Comparison of ENCODE assay signal across 21 cellular contexts in genomic region chr12:58727526-58727925, GRCh38.
DNase-seq lines count a peak whose midpoint lies in the region; ATAC-seq and TF ChIP-seq lines count a peak whose summit lies in the region.
"Had no signal": no experiment of that assay in that cellular context is flagged by ENCODE, and none has a peak within 500 bp of the region (broad histone marks: within the 10 kb centered on the region; RNA-seq: fewer than 3 reads in every experiment).

No MANE protein-coding gene starts in this region.

- no peaks in the 10 kb centered on the region for H3K9me3 Mint-ChIP-seq in WTC11
- H3K9me3 Mint-ChIP-seq: activated CD4-positive, alpha-beta memory T cell treated with anti-CD3 and anti-CD28 coated beads for 36 hours had no signal

- H3K27ac Mint-ChIP-seq in WTC11, result no peak overlapping the region
- H3K27ac Mint-ChIP-seq: activated CD4-positive, alpha-beta memory T cell treated with anti-CD3 and anti-CD28 coated beads for 36 hours; activated naive CD4-positive, alpha-beta T cell treated with anti-CD3 and anti-CD28 coated beads, Interleukin-2, amount 50 U/mL, for 72 hours; activated T-cell treated with anti-CD3 and anti-CD28 coated beads, Interleukin-2, amount 50 U/mL, for 24 hours; memory B cell; natural killer cell; T-helper 17 cell had no signal

- no peaks in the 10 kb centered on the region for H3K36me3 Mint-ChIP-seq in WTC11
- H3K36me3 Mint-ChIP-seq: activated CD4-positive, alpha-beta memory T cell treated with anti-CD3 and anti-CD28 coated beads for 36 hours; activated naive CD4-positive, alpha-beta T cell treated with anti-CD3 and anti-CD28 coated beads, Interleukin-2, amount 50 U/mL, for 72 hours; memory B cell; natural killer cell had no signal

- POLR2A ChIA-PET in WTC11 (lab: Charles Lee), result no interaction called here

- no peaks in the 10 kb centered on the region for H3K27me3 Mint-ChIP-seq in WTC11 (ENCODE audit: low read depth)
- H3K27me3 Mint-ChIP-seq: activated CD4-positive, alpha-beta memory T cell treated with anti-CD3 and anti-CD28 coated beads for 36 hours; activated T-cell treated with anti-CD3 and anti-CD28 coated beads, Interleukin-2, amount 50 U/mL, for 24 hours; memory B cell; T-helper 17 cell had no signal

- no peak overlapping the region for H3K4me3 ChIP-seq in fibroblast of the aortic adventitia (ENCODE audit: low read depth, low read length)
- H3K4me3 ChIP-seq: cardiac muscle cell, esophagus squamous epithelium had no signal

- peak; percentile 8 for DNase-seq in NOMO-1 treated with DMSO at 0.1 percent for 48 hours (lab: John Stamatoyannopoulos, UW; ENCODE audit: unreplicated experiment)
- no peak for DNase-seq in NOMO-1 treated with dmso at 0.1 percent for 144 hours (lab: John Stamatoyannopoulos, UW; ENCODE audit: unreplicated experiment)
- no peak for DNase-seq in WTC11 (ENCODE audit: low spot score)
- DNase-seq in fibroblast of the aortic adventitia (ENCODE audit: low read depth), result peak; percentile 21
- DNase-seq in effector CD8-positive, alpha-beta T cell (lab: John Stamatoyannopoulos, UW), result no peak
- DNase-seq in iPS-NIHi7 (ENCODE audit: extremely low spot score), result no peak
- DNase-seq: activated CD4-positive, alpha-beta memory T cell treated with anti-CD3 and anti-CD28 coated beads for 36 hours; activated T-cell treated with anti-CD3 and anti-CD28 coated beads, Interleukin-2, amount 50 U/mL, for 24 hours; C1 segment of cervical spinal cord; esophagus squamous epithelium; GF-D8; islet precursor cell; natural killer cell; NCI-H1930; stimulated activated CD4-positive, alpha-beta T cell treated with anti-CD3 and anti-CD28 coated beads, Interleukin-4, amount 100 ng/mL, for 4 hours; T-helper 17 cell had no signal

- TF ChIP-seq CTCF in WTC11 (IDR thresholded peaks at IDR 0.05) (no peak), fibroblast of the aortic adventitia (IDR thresholded peaks at IDR 0.05; ENCODE audit: insufficient read depth, low read length) (no peak)

- CTCF ChIA-PET in WTC11 (lab: Charles Lee), result no interaction called here

- H3K4me1 Mint-ChIP-seq in WTC11, result 0 out of 2 replicates have a peak, but pooled peaks cover 4% of the 10 kb centered on the region
- H3K4me1 Mint-ChIP-seq: memory B cell, natural killer cell, T-helper 17 cell had no signal

- H3K4me3 Mint-ChIP-seq in WTC11, result no peak overlapping the region
- H3K4me3 Mint-ChIP-seq: activated CD4-positive, alpha-beta memory T cell treated with anti-CD3 and anti-CD28 coated beads for 36 hours; activated T-cell treated with anti-CD3 and anti-CD28 coated beads, Interleukin-2, amount 50 U/mL, for 24 hours; memory B cell; natural killer cell; T-helper 17 cell had no signal

- ATAC-seq in WTC11 (no peak), GM19324 (IDR thresholded peaks at IDR 0.05; ENCODE audit: low FRiP score, unreplicated experiment) (no peak), GM19452 (IDR thresholded peaks at IDR 0.05; ENCODE audit: unreplicated experiment) (no peak)
- ATAC-seq: activated naive CD4-positive, alpha-beta T cell treated with anti-CD3 and anti-CD28 coated beads, Interleukin-2, amount 50 U/mL, for 72 hours; natural killer cell; T-helper 17 cell had no signal

TF ChIP-seq in WTC11, 78 proteins besides CTCF, POLR2A, EP300 and RAD21:
- TF ChIP-seq TEAD4 (CRISPR knock-in tag; IDR thresholded peaks at IDR 0.05), result no peak
- TF ChIP-seq GABPB1 (CRISPR knock-in tag; IDR thresholded peaks at IDR 0.05), result peak; percentile 84

Comparison
In these comparisons a context has a peak if more than half of its experiments do, and no peak if none do; other contexts are left out.
1. DNase-seq: peak in NOMO-1 treated with DMSO at 0.1 percent for 48 hours (single experiment) and fibroblast of the aortic adventitia (single experiment); none in NOMO-1 treated with dmso at 0.1 percent for 144 hours (single experiment), WTC11 (single experiment), effector CD8-positive, alpha-beta T cell (single experiment) and iPS-NIHi7 (single experiment).